Comparison of ENCODE assay signal across 1 cellular context in genomic region chr2:23940262-23940975, GRCh38.
TF ChIP-seq lines count a peak whose summit lies in the region.

TSS of gene UBXN2A (plus strand) at chr2:23940463. CDS start at chr2:23958315, 17,852 bp downstream.

TF ChIP-seq in WTC11, 78 proteins besides CTCF, POLR2A, EP300 and RAD21 (continued from another document):
- TF ChIP-seq HMGXB4 (CRISPR knock-in tag; IDR thresholded peaks at IDR 0.05) (0 out of 2 replicates have a peak, but pooled peaks have one; percentile 35), ETV6 (CRISPR knock-in tag; IDR thresholded peaks at IDR 0.05) (peak; percentile 61), CBFB (CRISPR knock-in tag; IDR thresholded peaks at IDR 0.05; ENCODE audit: low read depth) (peak; percentile 72; the same call in 1 of the 2 replicates), ZNF423 (CRISPR knock-in tag; IDR thresholded peaks at IDR 0.05) (peak; percentile 38; the same call in 1 of the 2 replicates), ZNF121 (CRISPR knock-in tag; IDR thresholded peaks at IDR 0.05) (no peak), GRHL2 (CRISPR knock-in tag; IDR thresholded peaks at IDR 0.05; ENCODE audit: insufficient replicate concordance, severe bottlenecking) (no peak), GABPB1 (CRISPR knock-in tag; IDR thresholded peaks at IDR 0.05) (0 out of 2 replicates have a peak, but pooled peaks have one; percentile 11), JUN (CRISPR knock-in tag; IDR thresholded peaks at IDR 0.05) (peak; percentile 70; the same call in 1 of the 2 replicates), TP53 (CRISPR knock-in tag; IDR thresholded peaks at IDR 0.05) (peak; percentile 37; the same call in 1 of the 2 replicates), NR1H2 (CRISPR knock-in tag; IDR thresholded peaks at IDR 0.05) (no peak), PRRX2 (CRISPR knock-in tag; IDR thresholded peaks at IDR 0.05) (peak; percentile 54; the same call in 1 of the 2 replicates), ZMAT4 (CRISPR knock-in tag; IDR thresholded peaks at IDR 0.05) (peak; percentile 34; the same call in 1 of the 2 replicates)
